Comparison of ENCODE assay signal across 33 cellular contexts in the genomic region with DNA sequence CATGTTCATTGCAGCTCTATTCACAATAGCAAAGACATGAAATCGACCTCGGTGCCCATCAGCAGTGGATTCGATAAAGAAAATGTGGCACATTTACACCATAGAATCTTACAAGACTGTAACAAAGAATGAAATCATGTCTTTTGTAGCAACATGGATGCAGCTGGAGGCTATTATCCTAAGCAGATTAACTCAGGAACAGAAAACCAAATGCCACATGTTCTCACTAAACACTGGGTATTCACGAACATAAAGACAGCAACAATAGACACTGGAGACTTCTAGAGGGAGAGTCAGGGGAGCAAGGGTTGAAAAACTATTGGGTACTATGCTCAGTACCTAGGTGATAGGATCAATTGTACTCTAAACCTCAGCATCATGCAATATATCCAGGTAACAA.
"Had no signal": no experiment of that assay in that cellular context is flagged by ENCODE, and none has a peak within 500 bp of the region (broad histone marks: within the 10 kb centered on the region; RNA-seq: fewer than 3 reads in every experiment).

No MANE protein-coding gene starts in this region.

- H2AFZ ChIP-seq: PC-9 had no signal

- DNase-seq: activated CD4-positive, alpha-beta T cell treated with anti-CD3 and anti-CD28 coated beads, Interleukin-2, amount 10 ng/mL, durations not matched to agents 24 days and 14 days; activated CD4-positive, alpha-beta T cell treated with anti-CD3 and anti-CD28 coated beads, Interleukin-2, amount 50 U/mL, for 4 hours; activated CD8-positive, alpha-beta T cell treated with anti-CD3 and anti-CD28 coated beads for 36 hours; activated effector memory CD4-positive, alpha-beta T cell treated with anti-CD3 and anti-CD28 coated beads, Interleukin-2, amount 50 U/mL, for 16 hours; activated naive CD4-positive, alpha-beta T cell; activated naive CD8-positive, alpha-beta T cell treated with anti-CD3 and anti-CD28 coated beads, Interleukin-2, amount 10 ng/mL, durations not matched to agents 7 days and 5 days; activated T-cell treated with anti-CD3 and anti-CD28 coated beads, Interleukin-2, amount 50 U/mL, for 1 hour; activated T-cell treated with anti-CD3 and anti-CD28 coated beads, Interleukin-2, amount 50 U/mL, for 72 hours; amygdala; body of pancreas; caudate nucleus; cerebellar nuclear complex; NCI-H1092 treated with DMSO at 0.1 percent for 48 hours; NCI-H1417; NCI-H146; NCI-H187; NCI-H2029 treated with DMSO at 0.1 percent for 48 hours; NCI-H2107; NCI-H2171; NCI-H510A; NCI-H69; PC-9; Right ventricle myocardium superior; SK-N-SH had no signal

- H3K4me1 ChIP-seq: ascending aorta, body of pancreas, SJSA1 had no signal

- H3K4me3 Mint-ChIP-seq: activated CD4-positive, alpha-beta T cell treated with anti-CD3 and anti-CD28 coated beads, Interleukin-2, amount 10 ng/mL, durations not matched to agents 24 days and 14 days; activated CD8-positive, alpha-beta T cell treated with anti-CD3 and anti-CD28 coated beads for 36 hours; activated naive CD4-positive, alpha-beta T cell treated with anti-CD3 and anti-CD28 coated beads, Interleukin-2, amount 50 U/mL, for 24 hours; activated naive CD8-positive, alpha-beta T cell treated with anti-CD3 and anti-CD28 coated beads, Interleukin-2, amount 10 ng/mL, durations not matched to agents 7 days and 5 days; activated T-cell treated with anti-CD3 and anti-CD28 coated beads, Interleukin-2, amount 50 U/mL, for 72 hours; activated T-helper 17 cell treated with anti-CD3 and anti-CD28 coated beads, Interleukin-2, amount 50 U/mL, for 72 hours; T-helper 1 cell treated with Interleukin-12 subunit alpha and Interleukin-12 subunit beta and Interleukin-4 antibody, amounts not matched to agents 30 μg/mL and 1 μg/mL, for 36 hours; T-helper 2 cell treated with Interferon-gamma antibody and Interleukin-4, amounts not matched to agents 5 μg/mL and 100 μg/mL, for 36 hours had no signal

- H3K9me3 Mint-ChIP-seq: activated CD4-positive, alpha-beta T cell treated with anti-CD3 and anti-CD28 coated beads, Interleukin-2, amount 10 ng/mL, durations not matched to agents 24 days and 14 days; activated CD8-positive, alpha-beta T cell treated with anti-CD3 and anti-CD28 coated beads for 36 hours; activated naive CD4-positive, alpha-beta T cell treated with anti-CD3 and anti-CD28 coated beads, Interleukin-2, amount 50 U/mL, for 24 hours; activated naive CD8-positive, alpha-beta T cell treated with anti-CD3 and anti-CD28 coated beads, Interleukin-2, amount 10 ng/mL, durations not matched to agents 7 days and 5 days; activated T-cell treated with anti-CD3 and anti-CD28 coated beads, Interleukin-2, amount 50 U/mL, for 72 hours; activated T-helper 17 cell treated with anti-CD3 and anti-CD28 coated beads, Interleukin-2, amount 50 U/mL, for 72 hours; T-helper 1 cell treated with Interleukin-12 subunit alpha and Interleukin-12 subunit beta and Interleukin-4 antibody, amounts not matched to agents 30 μg/mL and 1 μg/mL, for 36 hours; T-helper 2 cell treated with Interferon-gamma antibody and Interleukin-4, amounts not matched to agents 5 μg/mL and 100 μg/mL, for 36 hours had no signal

- H3K4me1 Mint-ChIP-seq: activated CD4-positive, alpha-beta T cell treated with anti-CD3 and anti-CD28 coated beads, Interleukin-2, amount 10 ng/mL, durations not matched to agents 24 days and 14 days; activated naive CD4-positive, alpha-beta T cell treated with anti-CD3 and anti-CD28 coated beads, Interleukin-2, amount 50 U/mL, for 24 hours; activated naive CD8-positive, alpha-beta T cell treated with anti-CD3 and anti-CD28 coated beads, Interleukin-2, amount 10 ng/mL, durations not matched to agents 7 days and 5 days; activated T-helper 17 cell treated with anti-CD3 and anti-CD28 coated beads, Interleukin-2, amount 50 U/mL, for 72 hours had no signal

- H3K4me3 ChIP-seq: ascending aorta, body of pancreas, PC-9, SJSA1 had no signal

- FAIRE-seq: bronchial epithelial cell, RCC 7860 had no signal

- H3K36me3 Mint-ChIP-seq: activated naive CD4-positive, alpha-beta T cell treated with anti-CD3 and anti-CD28 coated beads, Interleukin-2, amount 50 U/mL, for 24 hours; activated naive CD8-positive, alpha-beta T cell treated with anti-CD3 and anti-CD28 coated beads, Interleukin-2, amount 10 ng/mL, durations not matched to agents 7 days and 5 days had no signal

- H3K27me3 ChIP-seq: ascending aorta, body of pancreas, SJSA1 had no signal

- H3K27ac ChIP-seq: ascending aorta, body of pancreas, PC-9, RWPE1, SJSA1 had no signal

- H3K9me3 ChIP-seq: ascending aorta, body of pancreas, SJSA1, SK-N-SH had no signal

- H3K36me3 ChIP-seq: ascending aorta, SJSA1 had no signal

- H3K9ac ChIP-seq: SK-N-SH had no signal

- ATAC-seq: activated CD8-positive, alpha-beta T cell treated with anti-CD3 and anti-CD28 coated beads for 36 hours; activated T-cell treated with anti-CD3 and anti-CD28 coated beads, Interleukin-2, amount 50 U/mL, for 72 hours; activated T-helper 17 cell treated with anti-CD3 and anti-CD28 coated beads, Interleukin-2, amount 50 U/mL, for 72 hours; body of pancreas had no signal

- H3K27ac Mint-ChIP-seq: activated CD4-positive, alpha-beta T cell treated with anti-CD3 and anti-CD28 coated beads, Interleukin-2, amount 10 ng/mL, durations not matched to agents 24 days and 14 days; activated CD8-positive, alpha-beta T cell treated with anti-CD3 and anti-CD28 coated beads for 36 hours; activated naive CD4-positive, alpha-beta T cell treated with anti-CD3 and anti-CD28 coated beads, Interleukin-2, amount 50 U/mL, for 24 hours; activated naive CD8-positive, alpha-beta T cell treated with anti-CD3 and anti-CD28 coated beads, Interleukin-2, amount 10 ng/mL, durations not matched to agents 7 days and 5 days; activated T-cell treated with anti-CD3 and anti-CD28 coated beads, Interleukin-2, amount 50 U/mL, for 72 hours; activated T-helper 17 cell treated with anti-CD3 and anti-CD28 coated beads, Interleukin-2, amount 50 U/mL, for 72 hours; T-helper 1 cell treated with Interleukin-12 subunit alpha and Interleukin-12 subunit beta and Interleukin-4 antibody, amounts not matched to agents 30 μg/mL and 1 μg/mL, for 36 hours; T-helper 2 cell treated with Interferon-gamma antibody and Interleukin-4, amounts not matched to agents 5 μg/mL and 100 μg/mL, for 36 hours had no signal

- H3K4me2 ChIP-seq: PC-9, SK-N-SH had no signal

- H3K27me3 Mint-ChIP-seq: activated CD4-positive, alpha-beta T cell treated with anti-CD3 and anti-CD28 coated beads, Interleukin-2, amount 10 ng/mL, durations not matched to agents 24 days and 14 days; activated CD8-positive, alpha-beta T cell treated with anti-CD3 and anti-CD28 coated beads for 36 hours; activated naive CD4-positive, alpha-beta T cell treated with anti-CD3 and anti-CD28 coated beads, Interleukin-2, amount 50 U/mL, for 24 hours; activated naive CD8-positive, alpha-beta T cell treated with anti-CD3 and anti-CD28 coated beads, Interleukin-2, amount 10 ng/mL, durations not matched to agents 7 days and 5 days; activated T-helper 17 cell treated with anti-CD3 and anti-CD28 coated beads, Interleukin-2, amount 50 U/mL, for 72 hours had no signal
